27 cellular contexts compared by ENCODE assay signal in the genomic region with DNA sequence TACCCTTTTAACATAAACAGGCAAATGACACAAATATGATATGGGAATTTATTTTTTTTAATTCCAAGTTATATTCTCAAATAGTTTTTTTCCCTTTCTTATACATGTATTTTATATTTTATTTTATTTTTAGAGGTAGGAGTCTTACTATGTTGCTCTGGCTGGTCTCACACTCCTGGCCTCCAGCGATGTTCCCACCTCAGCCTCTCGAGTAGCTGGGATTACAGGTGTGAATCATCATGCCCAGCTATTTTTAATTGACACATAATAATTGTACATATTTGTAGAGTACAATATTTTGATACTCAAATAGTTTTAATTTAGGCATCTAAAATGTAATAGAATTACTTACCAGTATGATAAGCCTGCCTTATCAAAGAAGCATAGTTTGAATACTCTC.
"Had no signal": no experiment of that assay in that cellular context is flagged by ENCODE, and none has a peak within 500 bp of the region (broad histone marks: within the 10 kb centered on the region; RNA-seq: fewer than 3 reads in every experiment).

No MANE protein-coding gene starts in this region.

- H3K27me3 Mint-ChIP-seq: stimulated activated memory B cell treated with anti-CD40 and anti-IgM and Interleukin-4, amounts not matched to agents 10 μg/mL and 1 μg/mL and 100 μg/mL, for 72 hours; stimulated activated naive B cell treated with anti-CD40 and anti-IgM and Interleukin-4, amounts not matched to agents 10 μg/mL and 1 μg/mL and 100 μg/mL, for 72 hours; stimulated activated naive CD8-positive, alpha-beta T cell treated with anti-CD3 and anti-CD28 coated beads, Interleukin-15, amount 100 ng/mL, for 72 hours; stimulated activated naive CD8-positive, alpha-beta T cell treated with anti-CD3 and anti-CD28 coated beads, Interleukin-15, Interleukin-2, amounts not matched to agents 100 ng/mL and 50 ng/mL, for 24 hours; type B pancreatic cell had no signal

- H3K36me3 Mint-ChIP-seq: stimulated activated effector memory CD8-positive, alpha-beta T cell treated with anti-CD3 and anti-CD28 coated beads, Interleukin-12 subunit alpha, Interleukin-12 subunit beta, amount 100 ng/mL, for 72 hours; stimulated activated memory B cell treated with anti-CD40 and anti-IgM and Interleukin-4, amounts not matched to agents 10 μg/mL and 1 μg/mL and 100 μg/mL, for 72 hours; stimulated activated naive B cell treated with anti-CD40 and anti-IgM and Interleukin-4, amounts not matched to agents 10 μg/mL and 1 μg/mL and 100 μg/mL, for 72 hours had no signal

- H3K9me3 Mint-ChIP-seq: stimulated activated effector memory CD8-positive, alpha-beta T cell treated with anti-CD3 and anti-CD28 coated beads, Interleukin-12 subunit alpha, Interleukin-12 subunit beta, amount 100 ng/mL, for 72 hours; stimulated activated memory B cell treated with anti-CD40 and anti-IgM and Interleukin-4, amounts not matched to agents 10 μg/mL and 1 μg/mL and 100 μg/mL, for 72 hours; stimulated activated naive B cell treated with anti-CD40 and anti-IgM and Interleukin-4, amounts not matched to agents 10 μg/mL and 1 μg/mL and 100 μg/mL, for 72 hours; stimulated activated naive CD8-positive, alpha-beta T cell treated with anti-CD3 and anti-CD28 coated beads, Interleukin-15, amount 100 ng/mL, for 72 hours; stimulated activated naive CD8-positive, alpha-beta T cell treated with anti-CD3 and anti-CD28 coated beads, Interleukin-15, Interleukin-2, amounts not matched to agents 100 ng/mL and 50 ng/mL, for 24 hours; type B pancreatic cell had no signal

- H3K27me3 ChIP-seq: stomach, suprapubic skin, testis, tibial artery, tibial nerve, transverse colon, upper lobe of left lung, upper lobe of right lung, uterus, vagina had no signal

- H3K36me3 ChIP-seq: stomach, suprapubic skin, thoracic aorta, tibial artery, transverse colon, upper lobe of left lung, upper lobe of right lung, uterus, vagina had no signal

- H3K9me3 ChIP-seq: stomach, suprapubic skin, testis, thoracic aorta, tibial artery, tibial nerve, transverse colon, upper lobe of left lung, upper lobe of right lung, uterus, vagina had no signal

- H3K27ac Mint-ChIP-seq: stimulated activated effector memory CD8-positive, alpha-beta T cell treated with anti-CD3 and anti-CD28 coated beads, Interleukin-12 subunit alpha, Interleukin-12 subunit beta, amount 100 ng/mL, for 72 hours; stimulated activated memory B cell treated with anti-CD40 and anti-IgM and Interleukin-4, amounts not matched to agents 10 μg/mL and 1 μg/mL and 100 μg/mL, for 72 hours; stimulated activated naive B cell treated with anti-CD40 and anti-IgM and Interleukin-4, amounts not matched to agents 10 μg/mL and 1 μg/mL and 100 μg/mL, for 72 hours; stimulated activated naive CD8-positive, alpha-beta T cell treated with anti-CD3 and anti-CD28 coated beads, Interleukin-15, amount 100 ng/mL, for 72 hours; stimulated activated naive CD8-positive, alpha-beta T cell treated with anti-CD3 and anti-CD28 coated beads, Interleukin-15, Interleukin-2, amounts not matched to agents 100 ng/mL and 50 ng/mL, for 24 hours; type B pancreatic cell had no signal

- H3K4me1 ChIP-seq: uterus had no signal

- H3K4me3 Mint-ChIP-seq: stimulated activated effector memory CD8-positive, alpha-beta T cell treated with anti-CD3 and anti-CD28 coated beads, Interleukin-12 subunit alpha, Interleukin-12 subunit beta, amount 100 ng/mL, for 72 hours; stimulated activated memory B cell treated with anti-CD40 and anti-IgM and Interleukin-4, amounts not matched to agents 10 μg/mL and 1 μg/mL and 100 μg/mL, for 72 hours; stimulated activated naive B cell treated with anti-CD40 and anti-IgM and Interleukin-4, amounts not matched to agents 10 μg/mL and 1 μg/mL and 100 μg/mL, for 72 hours; stimulated activated naive CD8-positive, alpha-beta T cell treated with anti-CD3 and anti-CD28 coated beads, Interleukin-15, amount 100 ng/mL, for 72 hours; stimulated activated naive CD8-positive, alpha-beta T cell treated with anti-CD3 and anti-CD28 coated beads, Interleukin-15, Interleukin-2, amounts not matched to agents 100 ng/mL and 50 ng/mL, for 24 hours; type B pancreatic cell had no signal

- H3K4me1 Mint-ChIP-seq: stimulated activated memory B cell treated with anti-CD40 and anti-IgM and Interleukin-4, amounts not matched to agents 10 μg/mL and 1 μg/mL and 100 μg/mL, for 72 hours had no signal

- H3K4me3 ChIP-seq: stomach, suprapubic skin, testis, thoracic aorta, tibial artery, tibial nerve, transverse colon, upper lobe of left lung, upper lobe of right lung, uterus, vagina had no signal

- DNase-seq: stimulated activated CD4-positive, alpha-beta T cell treated with anti-CD3 and anti-CD28 coated beads, Interleukin-2, amount 100 ng/mL, for 48 hours; stimulated activated CD4-positive, alpha-beta T cell treated with anti-CD3 and anti-CD28 coated beads, Interleukin-4, amount 100 ng/mL, for 1 hour; stimulated activated CD4-positive, alpha-beta T cell treated with anti-CD3 and anti-CD28 coated beads, Interleukin-4, amount 100 ng/mL, for 24 hours; stimulated activated CD4-positive, alpha-beta T cell treated with anti-CD3 and anti-CD28 coated beads, Interleukin-4, amount 100 ng/mL, for 4 hours; stimulated activated CD8-positive, alpha-beta memory T cell treated with anti-CD3 and anti-CD28 coated beads, Interleukin-4, amount 100 ng/mL, for 48 hours; stimulated activated naive B cell treated with anti-CD40 and anti-IgM and Interleukin-4, amounts not matched to agents 10 μg/mL and 1 μg/mL and 100 μg/mL, for 72 hours; stimulated activated naive CD4-positive, alpha-beta T cell; stimulated activated naive CD4-positive, alpha-beta T cell treated with Interleukin-2 at 50 U/mL for 16 hours; stimulated activated naive CD8-positive, alpha-beta T cell treated with anti-CD3 and anti-CD28 coated beads, Interleukin-15, amount 100 ng/mL, for 72 hours; stimulated activated naive CD8-positive, alpha-beta T cell treated with anti-CD3 and anti-CD28 coated beads, Interleukin-15, Interleukin-2, amounts not matched to agents 100 U/mL and 50 U/mL, for 24 hours; stomach; substantia nigra; testis; tibial artery; transverse colon; trophoblast cell; upper lobe of left lung; upper lobe of right lung; uterus had no signal

- H3K27ac ChIP-seq: suprapubic skin, testis, thoracic aorta, tibial artery, tibial nerve, upper lobe of left lung, upper lobe of right lung, vagina had no signal

- ATAC-seq: stimulated activated effector memory CD8-positive, alpha-beta T cell treated with anti-CD3 and anti-CD28 coated beads, Interleukin-12 subunit alpha, Interleukin-12 subunit beta, amount 100 ng/mL, for 72 hours; stimulated activated memory B cell treated with anti-CD40 and anti-IgM and Interleukin-4, amounts not matched to agents 10 μg/mL and 1 μg/mL and 100 μg/mL, for 72 hours; stimulated activated naive B cell treated with anti-CD40 and anti-IgM and Interleukin-4, amounts not matched to agents 10 μg/mL and 1 μg/mL and 100 μg/mL, for 72 hours; stimulated activated naive CD8-positive, alpha-beta T cell treated with anti-CD3 and anti-CD28 coated beads, Interleukin-15, amount 100 ng/mL, for 72 hours; stimulated activated naive CD8-positive, alpha-beta T cell treated with anti-CD3 and anti-CD28 coated beads, Interleukin-15, Interleukin-2, amounts not matched to agents 100 U/mL and 50 U/mL, for 24 hours; upper lobe of right lung had no signal
